ENCODE assay signal across 37 cellular contexts in the genomic region with DNA sequence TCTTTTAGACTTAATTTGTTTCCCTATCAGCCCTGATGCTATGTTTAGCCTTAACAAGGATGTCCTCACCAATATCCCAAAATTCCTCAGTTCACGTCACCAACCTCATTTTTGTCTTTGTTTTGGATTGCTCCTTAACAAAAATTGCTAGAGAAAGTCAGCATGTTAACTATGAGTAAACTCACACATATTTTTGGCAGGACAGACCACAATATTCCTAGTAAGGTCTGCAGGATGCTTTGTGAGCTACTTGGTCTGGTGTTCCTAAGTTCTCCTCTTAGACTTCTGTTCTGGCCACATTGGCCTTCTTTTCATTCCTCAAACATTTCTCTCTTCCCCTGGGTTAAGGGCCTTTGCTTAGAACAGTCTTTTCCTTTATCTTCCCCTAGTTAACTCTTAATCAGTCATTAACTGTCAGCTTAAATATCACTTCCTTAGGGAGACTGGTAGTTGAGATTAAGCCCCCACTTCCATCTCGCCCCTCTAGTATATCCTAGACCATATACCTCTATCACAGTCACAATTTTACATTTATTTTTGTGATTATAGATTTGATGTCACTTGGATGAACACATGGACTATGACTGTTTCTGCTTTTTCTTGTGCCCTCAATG.
"Had no signal": no experiment of that assay in that cellular context is flagged by ENCODE, and none has a peak within 500 bp of the region (broad histone marks: within the 10 kb centered on the region; RNA-seq: fewer than 3 reads in every experiment).

No MANE protein-coding gene starts in this region.

- H3K27me3 Mint-ChIP-seq: activated B cell treated with CpG ODN at 0.5 μM for 24 hours; activated CD8-positive, alpha-beta memory T cell treated with anti-CD3 and anti-CD28 coated beads, Interleukin-2, amount 10 ng/mL, durations not matched to agents 7 days and 5 days; central memory CD8-positive, alpha-beta T cell; dendritic cell treated with granulocyte-macrophage colony-stimulating factor and Interleukin-4, amounts not matched to agents 40 ng/mL and 50 ng/mL, for 4 days; T-helper 17 cell had no signal

- H3K36me3 ChIP-seq: adrenal gland, brain microvascular endothelial cell, esophagus muscularis mucosa, gastrocnemius medialis, heart left ventricle, WERI-Rb-1 had no signal

- H3K9me3 ChIP-seq: adrenal gland, esophagus muscularis mucosa, gastrocnemius medialis, heart left ventricle had no signal

- H3K4me1 ChIP-seq: adrenal gland, foreskin keratinocyte, gastrocnemius medialis had no signal

- FAIRE-seq: bronchial epithelial cell had no signal

- H3K27ac ChIP-seq: adrenal gland, brain microvascular endothelial cell, coronary artery, dorsolateral prefrontal cortex, esophagus muscularis mucosa, foreskin keratinocyte, gastrocnemius medialis, heart left ventricle, WERI-Rb-1 had no signal

- H3K9me3 Mint-ChIP-seq: activated naive CD4-positive, alpha-beta T cell treated with anti-CD3 and anti-CD28 coated beads for 36 hours; activated naive CD4-positive, alpha-beta T cell treated with anti-CD3 and anti-CD28 coated beads, Interleukin-2, amount 50 U/mL, for 24 hours; activated naive CD8-positive, alpha-beta T cell treated with anti-CD3 and anti-CD28 coated beads for 36 hours; activated naive CD8-positive, alpha-beta T cell treated with anti-CD3 and anti-CD28 coated beads, Interleukin-2, amount 50 U/mL, for 24 hours; activated T-helper 1 cell treated with anti-CD3 and anti-CD28 coated beads, Interleukin-12 subunit alpha, Interleukin-12 subunit beta, Interleukin-2, Interleukin-4 antibody, amounts not matched to agents 30 ng/mL and 10 ng/mL and 1 ng/mL, durations not matched to agents 14 hours and 24 hours and 36 hours; activated T-helper 2 cell treated with anti-CD3 and anti-CD28 coated beads, Interferon-gamma antibody, Interleukin-2, Interleukin-4, amounts not matched to agents 10 μg/mL and 5 μg/mL and 100 μg/mL, durations not matched to agents 14 hours and 24 hours and 36 hours; dendritic cell treated with granulocyte-macrophage colony-stimulating factor and Interleukin-4, amounts not matched to agents 40 ng/mL and 50 ng/mL, for 4 days; endodermal cell; T-helper 2 cell treated with Interferon-gamma antibody and Interleukin-4, amounts not matched to agents 5 μg/mL and 100 μg/mL, for 36 hours had no signal

- DNase-seq: activated B cell treated with CpG ODN at 0.5 μM for 24 hours; activated CD4-positive, alpha-beta T cell treated with anti-CD3 and anti-CD28 coated beads for 48 hours; activated CD4-positive, alpha-beta T cell treated with anti-CD3 and anti-CD28 coated beads, Interleukin-2, amount 50 U/mL, for 1 hour; activated CD4-positive, alpha-beta T cell treated with anti-CD3 and anti-CD28 coated beads, Interleukin-2, amount 50 U/mL, for 48 hours; activated CD8-positive, alpha-beta memory T cell treated with anti-CD3 and anti-CD28 coated beads, Interleukin-2, amount 10 ng/mL, durations not matched to agents 7 days and 5 days; activated CD8-positive, alpha-beta memory T cell treated with anti-CD3 and anti-CD28 coated beads, Interleukin-2, amount 50 U/mL, for 4 hours; activated CD8-positive, alpha-beta T cell treated with anti-CD3 and anti-CD28 coated beads, Interleukin-2, amount 10 ng/mL, durations not matched to agents 7 days and 5 days; activated effector memory CD4-positive, alpha-beta T cell treated with anti-CD3 and anti-CD28 coated beads, Interleukin-2, amount 50 U/mL, for 16 hours; activated naive CD4-positive, alpha-beta T cell treated with anti-CD3 and anti-CD28 coated beads for 36 hours; activated naive CD8-positive, alpha-beta T cell treated with anti-CD3 and anti-CD28 coated beads for 36 hours; activated naive CD8-positive, alpha-beta T cell treated with anti-CD3 and anti-CD28 coated beads, Interleukin-2, amount 50 U/mL, for 24 hours; activated T-cell treated with anti-CD3 and anti-CD28 coated beads, Interleukin-2, amount 50 U/mL, for 1 hour; activated T-cell treated with anti-CD3 and anti-CD28 coated beads, Interleukin-2, amount 50 U/mL, for 48 hours; adrenal gland; amygdala; aorta; brain microvascular endothelial cell; dorsolateral prefrontal cortex; effector memory CD4-positive, alpha-beta T cell; endodermal cell; erythroblast; foreskin keratinocyte; gastrocnemius medialis; glutamatergic neuron; heart left ventricle; T-helper 17 cell; T1000; WERI-Rb-1 had no signal

- H3K4me1 Mint-ChIP-seq: activated B cell treated with CpG ODN at 0.5 μM for 24 hours; activated CD8-positive, alpha-beta memory T cell treated with anti-CD3 and anti-CD28 coated beads, Interleukin-2, amount 10 ng/mL, durations not matched to agents 7 days and 5 days; activated naive CD4-positive, alpha-beta T cell treated with anti-CD3 and anti-CD28 coated beads, Interleukin-2, amount 50 U/mL, for 24 hours; activated naive CD8-positive, alpha-beta T cell treated with anti-CD3 and anti-CD28 coated beads for 36 hours; activated naive CD8-positive, alpha-beta T cell treated with anti-CD3 and anti-CD28 coated beads, Interleukin-2, amount 50 U/mL, for 24 hours; central memory CD8-positive, alpha-beta T cell; T-helper 17 cell had no signal

- H3K4me3 Mint-ChIP-seq: activated B cell treated with CpG ODN at 0.5 μM for 24 hours; activated CD8-positive, alpha-beta memory T cell treated with anti-CD3 and anti-CD28 coated beads, Interleukin-2, amount 10 ng/mL, durations not matched to agents 7 days and 5 days; activated CD8-positive, alpha-beta T cell treated with anti-CD3 and anti-CD28 coated beads, Interleukin-2, amount 10 ng/mL, durations not matched to agents 7 days and 5 days; activated naive CD4-positive, alpha-beta T cell treated with anti-CD3 and anti-CD28 coated beads for 36 hours; activated naive CD4-positive, alpha-beta T cell treated with anti-CD3 and anti-CD28 coated beads, Interleukin-2, amount 50 U/mL, for 24 hours; activated naive CD8-positive, alpha-beta T cell treated with anti-CD3 and anti-CD28 coated beads for 36 hours; activated naive CD8-positive, alpha-beta T cell treated with anti-CD3 and anti-CD28 coated beads, Interleukin-2, amount 50 U/mL, for 24 hours; activated T-helper 1 cell treated with anti-CD3 and anti-CD28 coated beads, Interleukin-12 subunit alpha, Interleukin-12 subunit beta, Interleukin-2, Interleukin-4 antibody, amounts not matched to agents 30 ng/mL and 10 ng/mL and 1 ng/mL, durations not matched to agents 14 hours and 24 hours and 36 hours; central memory CD8-positive, alpha-beta T cell; dendritic cell treated with granulocyte-macrophage colony-stimulating factor and Interleukin-4, amounts not matched to agents 40 ng/mL and 50 ng/mL, for 4 days; endodermal cell; T-helper 17 cell; T-helper 2 cell treated with Interferon-gamma antibody and Interleukin-4, amounts not matched to agents 5 μg/mL and 100 μg/mL, for 36 hours had no signal

- H3K4me3 ChIP-seq: adrenal gland, coronary artery, dorsolateral prefrontal cortex, esophagus muscularis mucosa, gastrocnemius medialis, heart left ventricle had no signal

- H3K27ac Mint-ChIP-seq: activated B cell treated with CpG ODN at 0.5 μM for 24 hours; activated CD8-positive, alpha-beta memory T cell treated with anti-CD3 and anti-CD28 coated beads, Interleukin-2, amount 10 ng/mL, durations not matched to agents 7 days and 5 days; activated CD8-positive, alpha-beta T cell treated with anti-CD3 and anti-CD28 coated beads, Interleukin-2, amount 10 ng/mL, durations not matched to agents 7 days and 5 days; activated naive CD4-positive, alpha-beta T cell treated with anti-CD3 and anti-CD28 coated beads for 36 hours; activated naive CD4-positive, alpha-beta T cell treated with anti-CD3 and anti-CD28 coated beads, Interleukin-2, amount 50 U/mL, for 24 hours; activated naive CD8-positive, alpha-beta T cell treated with anti-CD3 and anti-CD28 coated beads for 36 hours; activated naive CD8-positive, alpha-beta T cell treated with anti-CD3 and anti-CD28 coated beads, Interleukin-2, amount 50 U/mL, for 24 hours; activated T-helper 1 cell treated with anti-CD3 and anti-CD28 coated beads, Interleukin-12 subunit alpha, Interleukin-12 subunit beta, Interleukin-2, Interleukin-4 antibody, amounts not matched to agents 30 ng/mL and 10 ng/mL and 1 ng/mL, durations not matched to agents 14 hours and 24 hours and 36 hours; activated T-helper 2 cell treated with anti-CD3 and anti-CD28 coated beads, Interferon-gamma antibody, Interleukin-2, Interleukin-4, amounts not matched to agents 10 μg/mL and 5 μg/mL and 100 μg/mL, durations not matched to agents 14 hours and 24 hours and 36 hours; dendritic cell treated with granulocyte-macrophage colony-stimulating factor and Interleukin-4, amounts not matched to agents 40 ng/mL and 50 ng/mL, for 4 days; endodermal cell; T-helper 17 cell; T-helper 2 cell treated with Interferon-gamma antibody and Interleukin-4, amounts not matched to agents 5 μg/mL and 100 μg/mL, for 36 hours had no signal

- H3K36me3 Mint-ChIP-seq: activated CD8-positive, alpha-beta memory T cell treated with anti-CD3 and anti-CD28 coated beads, Interleukin-2, amount 10 ng/mL, durations not matched to agents 7 days and 5 days; activated naive CD4-positive, alpha-beta T cell treated with anti-CD3 and anti-CD28 coated beads, Interleukin-2, amount 50 U/mL, for 24 hours; activated naive CD8-positive, alpha-beta T cell treated with anti-CD3 and anti-CD28 coated beads for 36 hours had no signal

- H3K27me3 ChIP-seq: adrenal gland, brain microvascular endothelial cell, esophagus muscularis mucosa, foreskin keratinocyte, gastrocnemius medialis, heart left ventricle had no signal
